Comparison of ENCODE assay signal across 21 cellular contexts in the genomic region with DNA sequence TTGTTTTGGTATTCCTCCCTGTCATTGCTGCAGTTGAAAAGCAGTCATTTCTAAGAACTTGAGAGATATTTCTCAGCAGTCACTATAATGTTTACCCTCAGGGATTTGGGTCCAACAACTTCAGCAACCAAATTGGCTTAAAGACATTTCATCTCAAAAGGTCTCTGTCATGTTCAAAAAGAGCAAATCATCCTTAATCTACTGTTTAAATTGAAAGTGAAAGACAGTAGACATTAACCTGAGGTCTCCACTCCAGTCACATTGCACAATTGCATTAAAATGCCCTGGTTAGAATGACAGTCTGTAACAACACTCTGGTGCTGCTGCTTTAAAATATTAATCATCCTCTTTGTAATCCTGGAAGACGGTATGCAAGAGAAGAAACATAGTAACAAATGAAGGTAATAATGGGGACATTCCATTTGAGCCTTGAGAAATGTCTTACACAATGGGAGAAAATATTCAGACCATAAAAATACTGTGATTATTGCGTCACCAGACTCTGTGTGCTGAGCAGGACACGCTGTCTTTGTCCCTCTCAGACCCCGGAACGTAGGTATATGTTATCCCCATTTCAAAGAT.
DNase-seq lines count a peak whose midpoint lies in the region; ATAC-seq, FAIRE-seq and TF ChIP-seq lines count a peak whose summit lies in the region.
"Had no signal": no experiment of that assay in that cellular context is flagged by ENCODE, and none has a peak within 500 bp of the region (broad histone marks: within the 10 kb centered on the region; RNA-seq: fewer than 3 reads in every experiment).

No MANE protein-coding gene starts in this region.

- H3K4me1 ChIP-seq in DND-41 (ENCODE audit: insufficient read depth, low read length) (peaks cover 60% of the 10 kb centered on the region), GM12878 (ENCODE audit: control insufficient read depth, insufficient read depth, low read length) (no peaks in the 10 kb centered on the region), lower lobe of right lung (peaks cover 4% of the 10 kb centered on the region)
- H3K4me1 ChIP-seq: colonic mucosa had no signal

- TF ChIP-seq EP300 in GM12878 (IDR thresholded peaks at IDR 0.05; ENCODE audit: borderline replicate concordance in 1 of 2, control insufficient read depth in 1 of 2, low read depth in 2 of 2, low read length in 2 of 2) = no peak

- H3K4me2 ChIP-seq in DND-41 (ENCODE audit: insufficient read depth, low read length) = peak overlapping the region; percentile 62
- no peak overlapping the region for H3K4me2 ChIP-seq in GM12878 (ENCODE audit: control insufficient read depth, insufficient read depth)

- no peaks in the 10 kb centered on the region for H3K36me3 Mint-ChIP-seq in stimulated activated memory B cell treated with anti-CD40 and anti-IgM and Interleukin-4, amounts not matched to agents 10 μg/mL and 1 μg/mL and 100 μg/mL, for 72 hours
- H3K36me3 Mint-ChIP-seq: IgD-negative memory B cell, type B pancreatic cell had no signal

- H4K20me1 ChIP-seq in DND-41 (ENCODE audit: insufficient read depth, low read length) (no peaks in the 10 kb centered on the region), GM12878 (ENCODE audit: control insufficient read depth, insufficient read depth) (no peaks in the 10 kb centered on the region)

- H3K79me2 ChIP-seq in DND-41 (ENCODE audit: insufficient read depth, low read length) (no peaks in the 10 kb centered on the region), GM12878 (ENCODE audit: control insufficient read depth, insufficient read depth, low read length) (no peaks in the 10 kb centered on the region)

- H3K27ac ChIP-seq in DND-41 (ENCODE audit: low read length) (peak overlapping the region; percentile 84), GM12878 (ENCODE audit: control insufficient read depth, insufficient read depth) (no peak overlapping the region), lower lobe of right lung (no peak overlapping the region)
- H3K27ac ChIP-seq: colonic mucosa, epithelial cell of prostate had no signal

- H3K4me1 Mint-ChIP-seq in stimulated activated memory B cell treated with anti-CD40 and anti-IgM and Interleukin-4, amounts not matched to agents 10 μg/mL and 1 μg/mL and 100 μg/mL, for 72 hours = no peaks in the 10 kb centered on the region
- H3K4me1 Mint-ChIP-seq: IgD-negative memory B cell had no signal

- CTCF ChIA-PET in GM12878 (lab: Yijun Ruan, JAX) = no interaction called here

- H2AFZ ChIP-seq in DND-41 (ENCODE audit: low read depth, low read length) = peak overlapping the region; percentile 67
- no peak overlapping the region for H2AFZ ChIP-seq in GM12878 (ENCODE audit: control insufficient read depth, low read depth, low read length)

- SMC1A ChIA-PET in GM12878 (lab: Charles Lee; ENCODE audit: uncharacterized antibody, unreplicated experiment) = no interaction called here

- TF ChIP-seq POLR2A in GM12878 (IDR thresholded peaks at IDR 0.05; ENCODE audit: low read depth, low read length) = no peak

- intact Hi-C loops in GM12878 (cut with micrococcal nuclease; ENCODE audit: unreplicated experiment) = no loop called here
- intact Hi-C loops in lower lobe of right lung (cut with DNase I) = no loop called here

- H3K9me3 Mint-ChIP-seq in stimulated activated memory B cell treated with anti-CD40 and anti-IgM and Interleukin-4, amounts not matched to agents 10 μg/mL and 1 μg/mL and 100 μg/mL, for 72 hours = peaks cover 3% of the 10 kb centered on the region

- no TSS peak for BruUV-seq in GM12878 (replicated peaks; lab: Mats Ljungman, UMichigan)

- POLR2A ChIA-PET in GM12878 (lab: Charles Lee) = no interaction called here

- TF ChIP-seq CTCF in DND-41 (IDR thresholded peaks at IDR 0.05; ENCODE audit: borderline replicate concordance, extremely low read depth, low read length, poor library complexity, severe bottlenecking) (no peak), GM12878 (IDR thresholded peaks at IDR 0.05 in 2 of 3, conservative IDR thresholded peaks at IDR 0.05 in 1 of 3; ENCODE audit: control insufficient read depth in 2 of 3, extremely low read depth in 1 of 3, insufficient read depth in 1 of 3, low read depth in 3 of 3, low read length in 3 of 3) (no peak), lower lobe of right lung (IDR thresholded peaks at IDR 0.05) (no peak)

- no peaks in the 10 kb centered on the region for H3K27me3 Mint-ChIP-seq in stimulated activated memory B cell treated with anti-CD40 and anti-IgM and Interleukin-4, amounts not matched to agents 10 μg/mL and 1 μg/mL and 100 μg/mL, for 72 hours
- H3K27me3 Mint-ChIP-seq: IgD-negative memory B cell had no signal

- DNase-seq in DND-41 (peak; percentile 40), M059J (ENCODE audit: low read depth) (peak; percentile 1), GM12878 (ENCODE audit: low read depth, low spot score) (no peak), lower lobe of right lung (no peak), SW 1271 (lab: John Stamatoyannopoulos, UW) (no peak), NCI-H345 (lab: John Stamatoyannopoulos, UW) (no peak)
- DNase-seq: activated CD4-positive, alpha-beta T cell treated with anti-CD3 and anti-CD28 coated beads, Interleukin-2, amount 50 U/mL, for 1 hour; activated T-cell treated with anti-CD3 and anti-CD28 coated beads, Interleukin-2, amount 50 U/mL, for 48 hours; amygdala; colonic mucosa; GF-D8; head of caudate nucleus; NCI-H1694; RPMI8226; stimulated activated CD4-positive, alpha-beta T cell treated with anti-CD3 and anti-CD28 coated beads, Interleukin-1b, Interleukin-23, amount 100 ng/mL, for 48 hours had no signal

- no peak overlapping the region for H3K27ac Mint-ChIP-seq in stimulated activated memory B cell treated with anti-CD40 and anti-IgM and Interleukin-4, amounts not matched to agents 10 μg/mL and 1 μg/mL and 100 μg/mL, for 72 hours
- H3K27ac Mint-ChIP-seq: IgD-negative memory B cell, type B pancreatic cell had no signal

- peak overlapping the region; percentile 53 for H3K9ac ChIP-seq in DND-41 (ENCODE audit: low read depth, low read length)
- no peak overlapping the region for H3K9ac ChIP-seq in GM12878 (ENCODE audit: control insufficient read depth, insufficient read depth, low read length)

- RAD21 ChIA-PET in GM12878 (lab: Charles Lee; ENCODE audit: unreplicated experiment) = no interaction called here

- H3K4me3 Mint-ChIP-seq in stimulated activated memory B cell treated with anti-CD40 and anti-IgM and Interleukin-4, amounts not matched to agents 10 μg/mL and 1 μg/mL and 100 μg/mL, for 72 hours = no peak overlapping the region
- H3K4me3 Mint-ChIP-seq: IgD-negative memory B cell, type B pancreatic cell had no signal

- in situ Hi-C loops in GM12878 (cut with MboI) = no loop called here

- no peaks in the 10 kb centered on the region for H3K36me3 ChIP-seq in DND-41 (ENCODE audit: insufficient read depth, low read length)
- H3K36me3 ChIP-seq in GM12878 (ENCODE audit: control insufficient read depth in 2 of 2, insufficient read depth in 2 of 2, low read length in 1 of 2) = no peaks in the 10 kb centered on the region
- no peaks in the 10 kb centered on the region for H3K36me3 ChIP-seq in lower lobe of right lung
- H3K36me3 ChIP-seq: colonic mucosa had no signal

- H3K9me3 ChIP-seq in DND-41 (ENCODE audit: insufficient read depth, low read length, severe bottlenecking) = no peaks in the 10 kb centered on the region
- no peaks in the 10 kb centered on the region for H3K9me3 ChIP-seq in GM12878 (replicated peaks; ENCODE audit: control insufficient read depth, insufficient read depth, low read length)
- H3K9me3 ChIP-seq in lower lobe of right lung = no peaks in the 10 kb centered on the region
- H3K9me3 ChIP-seq: colonic mucosa had no signal

- no peaks in the 10 kb centered on the region for H3K27me3 ChIP-seq in DND-41 (ENCODE audit: insufficient read depth, low read length, poor library complexity)
- H3K27me3 ChIP-seq in GM12878 (replicated peaks in 1 of 2; ENCODE audit: control insufficient read depth in 2 of 2, insufficient read depth in 2 of 2, low read length in 1 of 2) = no peaks in the 10 kb centered on the region
- no peaks in the 10 kb centered on the region for H3K27me3 ChIP-seq in lower lobe of right lung (ENCODE audit: low read depth)
- H3K27me3 ChIP-seq: colonic mucosa had no signal

- ATAC-seq in DND-41 (ENCODE audit: insufficient read depth, low read depth) = peak; percentile 77
- peak; percentile 63 for ATAC-seq in GM12878
- ATAC-seq in lower lobe of right lung = peak; percentile 16 to 30
- ATAC-seq in GM19455 (IDR thresholded peaks at IDR 0.05; ENCODE audit: unreplicated experiment) = no peak
- ATAC-seq in stimulated activated memory B cell treated with anti-CD40 and anti-IgM and Interleukin-4, amounts not matched to agents 10 μg/mL and 1 μg/mL and 100 μg/mL, for 72 hours = no peak
- ATAC-seq: HCT116 had no signal

- H3K4me3 ChIP-seq in DND-41 (ENCODE audit: low read depth in 1 of 2, low read length in 2 of 2) = peak overlapping the region in 1 of 2 experiments; percentile 35; a peak in 2 of 4 replicates
- H3K4me3 ChIP-seq in GM12878 = no peak overlapping the region
- H3K4me3 ChIP-seq in lower lobe of right lung = no peak overlapping the region
- H3K4me3 ChIP-seq: colonic mucosa had no signal

- TF ChIP-seq RAD21 in GM12878 (IDR thresholded peaks at IDR 0.05; ENCODE audit: insufficient read depth, low read depth, low read length) = no peak

- WGBS in GM12878 (ENCODE audit: insufficient coverage, insufficient replicate concordance, low lambda C conversion rate, missing lambda C conversion rate) = 6% methylated on average over 5 of the region's 5 CpGs

- no peak for FAIRE-seq in GM12878 (lab: Jason Lieb, UNC)

TF ChIP-seq in GM12878, 131 proteins besides CTCF, POLR2A, EP300 and RAD21 (continues in another document):
- TF ChIP-seq CBX3 (IDR thresholded peaks at IDR 0.05; ENCODE audit: borderline replicate concordance, low read depth) (no peak), MXI1 (IDR thresholded peaks at IDR 0.05; ENCODE audit: low read depth, low read length) (no peak), TCF12 (IDR thresholded peaks at IDR 0.05; ENCODE audit: low read depth, low read length) (no peak), MYB (IDR thresholded peaks at IDR 0.05; ENCODE audit: borderline replicate concordance, low read depth, low read length) (no peak), SUPT20H (IDR thresholded peaks at IDR 0.05; ENCODE audit: borderline replicate concordance, control insufficient read depth, low read depth, low read length) (no peak), ZNF384 (IDR thresholded peaks at IDR 0.05; ENCODE audit: borderline replicate concordance, low read depth, low read length) (no peak), PAX8 (IDR thresholded peaks at IDR 0.05) (no peak), PML (IDR thresholded peaks at IDR 0.05; ENCODE audit: low read length) (no peak), DPF2 (IDR thresholded peaks at IDR 0.05) (no peak)
- TF ChIP-seq, protein P1, sequence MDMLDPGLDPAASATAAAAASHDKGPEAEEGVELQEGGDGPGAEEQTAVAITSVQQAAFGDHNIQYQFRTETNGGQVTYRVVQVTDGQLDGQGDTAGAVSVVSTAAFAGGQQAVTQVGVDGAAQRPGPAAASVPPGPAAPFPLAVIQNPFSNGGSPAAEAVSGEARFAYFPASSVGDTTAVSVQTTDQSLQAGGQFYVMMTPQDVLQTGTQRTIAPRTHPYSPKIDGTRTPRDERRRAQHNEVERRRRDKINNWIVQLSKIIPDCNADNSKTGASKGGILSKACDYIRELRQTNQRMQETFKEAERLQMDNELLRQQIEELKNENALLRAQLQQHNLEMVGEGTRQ (IDR thresholded peaks at IDR 0.05; ENCODE audit: borderline replicate concordance, low read depth, low read length) = no peak

Comparison
In these comparisons a context has a peak if more than half of its experiments do, and no peak if none do; other contexts are left out.
1. ATAC-seq: peak in DND-41 (single experiment), GM12878 (single experiment) and lower lobe of right lung (2 of 2); none in GM19455 (single experiment) and stimulated activated memory B cell treated with anti-CD40 and anti-IgM and Interleukin-4, amounts not matched to agents 10 μg/mL and 1 μg/mL and 100 μg/mL, for 72 hours (single experiment).
2. DNase-seq: peak in DND-41 (single experiment) and M059J (single experiment); none in GM12878 (single experiment), lower lobe of right lung (single experiment), SW 1271 (0 of 2) and NCI-H345 (single experiment).